In the genomic region with DNA sequence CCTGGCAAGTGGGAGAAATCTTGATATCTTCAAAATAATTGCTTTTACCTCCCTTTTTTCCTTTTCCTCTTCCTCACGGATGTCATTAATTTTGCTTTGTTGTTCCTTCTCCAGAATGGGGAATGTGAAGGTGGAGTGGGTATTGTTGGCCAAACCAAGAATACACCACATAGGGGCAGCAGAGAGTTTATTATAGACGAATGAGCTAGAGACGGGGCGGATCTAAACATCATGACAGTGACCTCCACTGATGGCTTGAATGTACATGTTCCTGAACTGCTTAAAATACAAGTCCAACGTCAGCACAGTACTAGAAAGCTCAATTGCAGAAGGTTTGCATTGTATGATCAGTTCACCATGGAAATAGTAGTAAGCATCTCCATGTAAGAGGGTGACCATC, we compare ENCODE assay signal across 11 cellular contexts.
DNase-seq lines count a peak whose midpoint lies in the region; ATAC-seq and TF ChIP-seq lines count a peak whose summit lies in the region.
"Had no signal": no experiment of that assay in that cellular context is flagged by ENCODE, and none has a peak within 500 bp of the region (broad histone marks: within the 10 kb centered on the region; RNA-seq: fewer than 3 reads in every experiment).

No MANE protein-coding gene starts in this region.

- H3K36me3 Mint-ChIP-seq in WTC11 (no peaks in the 10 kb centered on the region), neural crest cell (ENCODE audit: low read depth) (no peaks in the 10 kb centered on the region)

- H3K27me3 Mint-ChIP-seq in WTC11 (ENCODE audit: low read depth) (no peaks in the 10 kb centered on the region), neural crest cell (ENCODE audit: low read depth) (no peaks in the 10 kb centered on the region)

- H3K4me1 Mint-ChIP-seq in WTC11 (peaks cover 24% of the 10 kb centered on the region), neural crest cell (no peaks in the 10 kb centered on the region)

- no peak for TF ChIP-seq CTCF in WTC11 (IDR thresholded peaks at IDR 0.05)
- peak; percentile 51 for TF ChIP-seq CTCF in neural crest cell (conservative IDR thresholded peaks at IDR 0.05)

- CTCF ChIA-PET in WTC11 (lab: Charles Lee) = interaction anchor here (0.5 to 1.5 kb wide), 18 partner anchors 10 to 636 kb away, joined by 3 to 16 read pairs (median 4); a partner anchor contains a TSS

- H3K4me3 Mint-ChIP-seq in WTC11 (no peak overlapping the region), neural crest cell (no peak overlapping the region)
- H3K4me3 Mint-ChIP-seq: activated CD8-positive, alpha-beta T cell treated with anti-CD3 and anti-CD28 coated beads, Interleukin-2, amount 10 ng/mL, durations not matched to agents 7 days and 5 days had no signal

- ATAC-seq in WTC11 = peak; percentile 89
- ATAC-seq in GM21515 (IDR thresholded peaks at IDR 0.05; ENCODE audit: unreplicated experiment) = no peak
- ATAC-seq: activated CD8-positive, alpha-beta T cell treated with anti-CD3 and anti-CD28 coated beads, Interleukin-2, amount 10 ng/mL, durations not matched to agents 7 days and 5 days had no signal

- peak; percentile 36 for DNase-seq in DMS79 treated with DMSO at 0.1 percent for 48 hours (lab: John Stamatoyannopoulos, UW)
- DNase-seq in DMS79 (lab: John Stamatoyannopoulos, UW) = no peak
- DNase-seq in HPDE6-E6E7 (ENCODE audit: extremely low spot score) = peak; percentile 19
- DNase-seq in WTC11 (ENCODE audit: low spot score) = no peak
- DNase-seq in neural crest cell (ENCODE audit: low read depth, low spot score) = no peak
- no peak for DNase-seq in activated CD4-positive, alpha-beta T cell treated with anti-CD3 and anti-CD28 coated beads for 4 hours
- no peak for DNase-seq in activated CD8-positive, alpha-beta memory T cell treated with anti-CD3 and anti-CD28 coated beads for 24 hours
- DNase-seq: activated CD8-positive, alpha-beta T cell treated with anti-CD3 and anti-CD28 coated beads, Interleukin-2, amount 10 ng/mL, durations not matched to agents 7 days and 5 days; effector CD8-positive, alpha-beta T cell; Kasumi-1 had no signal

- POLR2A ChIA-PET in WTC11 (lab: Charles Lee) = no interaction called here

- H3K27ac Mint-ChIP-seq in WTC11 = no peak overlapping the region
- H3K27ac Mint-ChIP-seq in neural crest cell (ENCODE audit: unreplicated experiment) = no peak overlapping the region
- H3K27ac Mint-ChIP-seq: activated CD8-positive, alpha-beta T cell treated with anti-CD3 and anti-CD28 coated beads, Interleukin-2, amount 10 ng/mL, durations not matched to agents 7 days and 5 days had no signal

- peaks cover 6% of the 10 kb centered on the region for H3K9me3 Mint-ChIP-seq in WTC11
- H3K9me3 Mint-ChIP-seq in neural crest cell = no peaks in the 10 kb centered on the region

TF ChIP-seq in WTC11, 78 proteins besides CTCF, POLR2A, EP300 and RAD21 (continues in another document):
- TF ChIP-seq CREB1 (CRISPR knock-in tag; IDR thresholded peaks at IDR 0.05) = no peak
- no peak for TF ChIP-seq RELA (CRISPR knock-in tag; IDR thresholded peaks at IDR 0.05; ENCODE audit: borderline replicate concordance)
- TF ChIP-seq, protein P1, sequence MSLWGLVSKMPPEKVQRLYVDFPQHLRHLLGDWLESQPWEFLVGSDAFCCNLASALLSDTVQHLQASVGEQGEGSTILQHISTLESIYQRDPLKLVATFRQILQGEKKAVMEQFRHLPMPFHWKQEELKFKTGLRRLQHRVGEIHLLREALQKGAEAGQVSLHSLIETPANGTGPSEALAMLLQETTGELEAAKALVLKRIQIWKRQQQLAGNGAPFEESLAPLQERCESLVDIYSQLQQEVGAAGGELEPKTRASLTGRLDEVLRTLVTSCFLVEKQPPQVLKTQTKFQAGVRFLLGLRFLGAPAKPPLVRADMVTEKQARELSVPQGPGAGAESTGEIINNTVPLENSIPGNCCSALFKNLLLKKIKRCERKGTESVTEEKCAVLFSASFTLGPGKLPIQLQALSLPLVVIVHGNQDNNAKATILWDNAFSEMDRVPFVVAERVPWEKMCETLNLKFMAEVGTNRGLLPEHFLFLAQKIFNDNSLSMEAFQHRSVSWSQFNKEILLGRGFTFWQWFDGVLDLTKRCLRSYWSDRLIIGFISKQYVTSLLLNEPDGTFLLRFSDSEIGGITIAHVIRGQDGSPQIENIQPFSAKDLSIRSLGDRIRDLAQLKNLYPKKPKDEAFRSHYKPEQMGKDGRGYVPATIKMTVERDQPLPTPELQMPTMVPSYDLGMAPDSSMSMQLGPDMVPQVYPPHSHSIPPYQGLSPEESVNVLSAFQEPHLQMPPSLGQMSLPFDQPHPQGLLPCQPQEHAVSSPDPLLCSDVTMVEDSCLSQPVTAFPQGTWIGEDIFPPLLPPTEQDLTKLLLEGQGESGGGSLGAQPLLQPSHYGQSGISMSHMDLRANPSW (CRISPR knock-in tag; conservative IDR thresholded peaks at IDR 0.05; ENCODE audit: low read depth) = no peak
- no peak for TF ChIP-seq ZNF263 (CRISPR knock-in tag; IDR thresholded peaks at IDR 0.05; ENCODE audit: low read depth)
- TF ChIP-seq, protein P2, sequence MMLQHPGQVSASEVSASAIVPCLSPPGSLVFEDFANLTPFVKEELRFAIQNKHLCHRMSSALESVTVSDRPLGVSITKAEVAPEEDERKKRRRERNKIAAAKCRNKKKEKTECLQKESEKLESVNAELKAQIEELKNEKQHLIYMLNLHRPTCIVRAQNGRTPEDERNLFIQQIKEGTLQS (CRISPR knock-in tag; conservative IDR thresholded peaks at IDR 0.05) = no peak
- TF ChIP-seq, protein P3, sequence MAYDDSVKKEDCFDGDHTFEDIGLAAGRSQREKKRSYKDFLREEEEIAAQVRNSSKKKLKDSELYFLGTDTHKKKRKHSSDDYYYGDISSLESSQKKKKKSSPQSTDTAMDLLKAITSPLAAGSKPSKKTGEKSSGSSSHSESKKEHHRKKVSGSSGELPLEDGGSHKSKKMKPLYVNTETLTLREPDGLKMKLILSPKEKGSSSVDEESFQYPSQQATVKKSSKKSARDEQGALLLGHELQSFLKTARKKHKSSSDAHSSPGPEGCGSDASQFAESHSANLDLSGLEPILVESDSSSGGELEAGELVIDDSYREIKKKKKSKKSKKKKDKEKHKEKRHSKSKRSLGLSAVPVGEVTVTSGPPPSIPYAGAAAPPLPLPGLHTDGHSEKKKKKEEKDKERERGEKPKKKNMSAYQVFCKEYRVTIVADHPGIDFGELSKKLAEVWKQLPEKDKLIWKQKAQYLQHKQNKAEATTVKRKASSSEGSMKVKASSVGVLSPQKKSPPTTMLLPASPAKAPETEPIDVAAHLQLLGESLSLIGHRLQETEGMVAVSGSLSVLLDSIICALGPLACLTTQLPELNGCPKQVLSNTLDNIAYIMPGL (CRISPR knock-in tag; IDR thresholded peaks at IDR 0.05) = no peak
- TF ChIP-seq, protein P4, sequence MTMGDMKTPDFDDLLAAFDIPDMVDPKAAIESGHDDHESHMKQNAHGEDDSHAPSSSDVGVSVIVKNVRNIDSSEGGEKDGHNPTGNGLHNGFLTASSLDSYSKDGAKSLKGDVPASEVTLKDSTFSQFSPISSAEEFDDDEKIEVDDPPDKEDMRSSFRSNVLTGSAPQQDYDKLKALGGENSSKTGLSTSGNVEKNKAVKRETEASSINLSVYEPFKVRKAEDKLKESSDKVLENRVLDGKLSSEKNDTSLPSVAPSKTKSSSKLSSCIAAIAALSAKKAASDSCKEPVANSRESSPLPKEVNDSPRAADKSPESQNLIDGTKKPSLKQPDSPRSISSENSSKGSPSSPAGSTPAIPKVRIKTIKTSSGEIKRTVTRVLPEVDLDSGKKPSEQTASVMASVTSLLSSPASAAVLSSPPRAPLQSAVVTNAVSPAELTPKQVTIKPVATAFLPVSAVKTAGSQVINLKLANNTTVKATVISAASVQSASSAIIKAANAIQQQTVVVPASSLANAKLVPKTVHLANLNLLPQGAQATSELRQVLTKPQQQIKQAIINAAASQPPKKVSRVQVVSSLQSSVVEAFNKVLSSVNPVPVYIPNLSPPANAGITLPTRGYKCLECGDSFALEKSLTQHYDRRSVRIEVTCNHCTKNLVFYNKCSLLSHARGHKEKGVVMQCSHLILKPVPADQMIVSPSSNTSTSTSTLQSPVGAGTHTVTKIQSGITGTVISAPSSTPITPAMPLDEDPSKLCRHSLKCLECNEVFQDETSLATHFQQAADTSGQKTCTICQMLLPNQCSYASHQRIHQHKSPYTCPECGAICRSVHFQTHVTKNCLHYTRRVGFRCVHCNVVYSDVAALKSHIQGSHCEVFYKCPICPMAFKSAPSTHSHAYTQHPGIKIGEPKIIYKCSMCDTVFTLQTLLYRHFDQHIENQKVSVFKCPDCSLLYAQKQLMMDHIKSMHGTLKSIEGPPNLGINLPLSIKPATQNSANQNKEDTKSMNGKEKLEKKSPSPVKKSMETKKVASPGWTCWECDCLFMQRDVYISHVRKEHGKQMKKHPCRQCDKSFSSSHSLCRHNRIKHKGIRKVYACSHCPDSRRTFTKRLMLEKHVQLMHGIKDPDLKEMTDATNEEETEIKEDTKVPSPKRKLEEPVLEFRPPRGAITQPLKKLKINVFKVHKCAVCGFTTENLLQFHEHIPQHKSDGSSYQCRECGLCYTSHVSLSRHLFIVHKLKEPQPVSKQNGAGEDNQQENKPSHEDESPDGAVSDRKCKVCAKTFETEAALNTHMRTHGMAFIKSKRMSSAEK (CRISPR knock-in tag; IDR thresholded peaks at IDR 0.05; ENCODE audit: borderline replicate concordance) = no peak
- no peak for TF ChIP-seq OVOL2 (CRISPR knock-in tag; IDR thresholded peaks at IDR 0.05; ENCODE audit: borderline replicate concordance)

Comparison
In these comparisons a context has a peak if more than half of its experiments do, and no peak if none do; other contexts are left out.
1. DNase-seq: peak in DMS79 treated with DMSO at 0.1 percent for 48 hours (single experiment) and HPDE6-E6E7 (single experiment); none in DMS79 (single experiment), WTC11 (single experiment), neural crest cell (single experiment), activated CD4-positive, alpha-beta T cell treated with anti-CD3 and anti-CD28 coated beads for 4 hours (0 of 2) and activated CD8-positive, alpha-beta memory T cell treated with anti-CD3 and anti-CD28 coated beads for 24 hours (single experiment).